Comparison of ENCODE assay signal across 10 cellular contexts in the genomic region with DNA sequence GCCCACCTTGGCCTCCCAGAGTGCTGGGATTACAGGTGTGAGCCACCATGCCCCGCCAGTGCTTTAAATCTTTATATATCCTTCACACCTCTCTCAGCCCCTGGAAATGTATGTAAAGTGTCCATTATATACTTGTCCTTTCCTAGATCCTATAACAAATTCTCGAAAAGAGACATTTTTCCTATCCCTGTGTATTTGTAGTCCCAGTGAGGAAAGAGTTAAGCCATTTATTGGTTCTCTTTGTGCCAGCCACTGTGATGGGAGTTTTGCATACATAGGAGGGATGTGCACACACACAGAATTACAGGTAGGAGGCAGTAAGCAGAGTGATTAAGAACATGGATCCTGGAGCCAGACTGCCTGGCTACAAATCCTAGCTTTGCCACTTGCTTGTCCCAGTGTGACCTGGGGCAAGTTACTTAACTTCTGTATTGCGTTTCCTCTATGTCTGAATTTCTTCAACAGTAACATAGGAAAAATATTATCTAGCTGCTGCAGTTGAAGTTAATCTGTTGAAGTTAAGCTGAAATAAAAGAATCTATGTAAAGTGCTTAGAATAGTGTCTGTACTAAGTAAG. TPM values are rescaled to one million over a fixed set of nuclear protein-coding genes. Genes with fewer than 3 reads are reported as not detected.
DNase-seq lines count a peak whose midpoint lies in the region; ATAC-seq and TF ChIP-seq lines count a peak whose summit lies in the region.
"Had no signal": no experiment of that assay in that cellular context is flagged by ENCODE, and none has a peak within 500 bp of the region (broad histone marks: within the 10 kb centered on the region; RNA-seq: fewer than 3 reads in every experiment).

No MANE protein-coding gene starts in this region.

- H3K27ac ChIP-seq in MM.1S (ENCODE audit: low read length) (peak overlapping the region; percentile 68), neural cell (ENCODE audit: low read length) (no peak overlapping the region)
- H3K27ac ChIP-seq: psoas muscle had no signal

- TF ChIP-seq CTCF in GM06990 (IDR thresholded peaks at IDR 0.05; ENCODE audit: insufficient read depth, low read length, poor library complexity, severe bottlenecking) (peak; percentile 18), MM.1S (IDR thresholded peaks at IDR 0.05; ENCODE audit: low read length) (peak; percentile 17; the same call in 1 of the 2 replicates), brain (conservative IDR thresholded peaks at IDR 0.05) (no peak), neural cell (IDR thresholded peaks at IDR 0.05; ENCODE audit: poor library complexity, severe bottlenecking) (peak; percentile 33)

- TF ChIP-seq EP300 in neural cell (conservative IDR thresholded peaks at IDR 0.05; ENCODE audit: poor library complexity, severe bottlenecking), result no peak

- H3K9me3 ChIP-seq in MM.1S (replicated peaks; ENCODE audit: insufficient read depth, low read length), result no peaks in the 10 kb centered on the region
- no peaks in the 10 kb centered on the region for H3K9me3 ChIP-seq in neural cell (ENCODE audit: low read length)
- H3K9me3 ChIP-seq: psoas muscle had no signal

- H4K20me1 ChIP-seq in MM.1S (ENCODE audit: insufficient read depth, low read length) (no peaks in the 10 kb centered on the region), neural cell (ENCODE audit: insufficient read depth) (no peaks in the 10 kb centered on the region)

- intact Hi-C loops in left cardiac atrium (cut with DNase I), result no loop called here

- H3K9ac ChIP-seq in MM.1S (ENCODE audit: low read length), result peak overlapping the region; percentile 16; the same call in 1 of the 2 replicates
- H3K9ac ChIP-seq in neural cell (ENCODE audit: low read length), result no peak overlapping the region

- peaks cover 3% of the 10 kb centered on the region for H3K27me3 Mint-ChIP-seq in brain

- H3K4me3 ChIP-seq in GM06990 (replicated peaks; ENCODE audit: low read depth, low read length) (no peak overlapping the region), MM.1S (ENCODE audit: low read length) (no peak overlapping the region), neural cell (ENCODE audit: low read length) (no peak overlapping the region)
- H3K4me3 ChIP-seq: psoas muscle had no signal

- H3K4me2 ChIP-seq in MM.1S (ENCODE audit: low read depth, low read length) (peak overlapping the region; percentile 29; the same call in 1 of the 2 replicates), neural cell (ENCODE audit: low read length) (no peak overlapping the region)

- no peak for ATAC-seq in left cardiac atrium
- ATAC-seq: psoas muscle had no signal

- H3F3A ChIP-seq in MM.1S (ENCODE audit: insufficient read depth, low read length), result 0 out of 2 replicates have a peak, but pooled peaks cover 6% of the 10 kb centered on the region
- H3F3A ChIP-seq in neural cell (ENCODE audit: insufficient read depth, low read length, poor library complexity, severe bottlenecking), result no peaks in the 10 kb centered on the region

- H3K36me3 ChIP-seq in GM06990 (ENCODE audit: control insufficient read depth, insufficient read depth, low read length) (peaks cover 9% of the 10 kb centered on the region), MM.1S (replicated peaks; ENCODE audit: insufficient read depth, low read length) (no peaks in the 10 kb centered on the region), neural cell (ENCODE audit: insufficient read depth, low read length) (no peaks in the 10 kb centered on the region)

- no peaks in the 10 kb centered on the region for H3K9me2 ChIP-seq in MM.1S (replicated peaks; ENCODE audit: insufficient read depth, low read length)
- no peaks in the 10 kb centered on the region for H3K9me2 ChIP-seq in neural cell (ENCODE audit: insufficient read depth, low read length)

- H3K79me2 ChIP-seq in MM.1S (ENCODE audit: low read length) (0 out of 2 replicates have a peak, but pooled peaks cover 5% of the 10 kb centered on the region), neural cell (replicated peaks; ENCODE audit: insufficient read depth, low read length) (no peaks in the 10 kb centered on the region)

- H3K4me1 ChIP-seq in MM.1S (ENCODE audit: low read length), result peaks cover 19% of the 10 kb centered on the region
- H3K4me1 ChIP-seq: psoas muscle had no signal

- H3K27me3 ChIP-seq in GM06990 (replicated peaks; ENCODE audit: control insufficient read depth, insufficient read depth, low read length) (no peaks in the 10 kb centered on the region), MM.1S (replicated peaks; ENCODE audit: insufficient read depth, low read length) (no peaks in the 10 kb centered on the region), neural cell (ENCODE audit: insufficient read depth, low read depth, low read length) (no peaks in the 10 kb centered on the region)

- H3K36me3 Mint-ChIP-seq in brain, result no peaks in the 10 kb centered on the region

- peak overlapping the region; percentile 29 to 84 (median 51) for H3K4me3 Mint-ChIP-seq in brain

- H3K27ac Mint-ChIP-seq in brain, result peak overlapping the region in 3 of 5 experiments; percentile 25 to 73 (median 66)

- DNase-seq in GM06990 (ENCODE audit: extremely low read depth, insufficient read length) (no peak), MM.1S (no peak), hippocampal formation (lab: John Stamatoyannopoulos, UW) (no peak), NCI-H1105 (lab: John Stamatoyannopoulos, UW) (no peak), left cardiac atrium (no peak)
- DNase-seq: activated CD8-positive, alpha-beta memory T cell treated with anti-CD3 and anti-CD28 coated beads, Interleukin-2, amount 50 U/mL, for 4 hours; NCI-H510A treated with DMSO at 0.1 percent for 48 hours had no signal

- H2AFZ ChIP-seq in MM.1S (ENCODE audit: low read length) (0 out of 2 replicates have a peak overlapping the region, but pooled peaks have one; percentile 31), neural cell (ENCODE audit: low read depth, low read length) (no peak overlapping the region)

- H3K9me3 Mint-ChIP-seq in brain, result peaks cover 0 to 5% (median 0%) of the 10 kb centered on the region in 5 experiments

- no peak for TF ChIP-seq RAD21 in neural cell (conservative IDR thresholded peaks at IDR 0.05)

- H3K4me1 Mint-ChIP-seq in brain, result peaks cover 15% of the 10 kb centered on the region

TF ChIP-seq in neural cell, 6 proteins besides CTCF, POLR2A, EP300 and RAD21:
- TF ChIP-seq, protein P1, sequence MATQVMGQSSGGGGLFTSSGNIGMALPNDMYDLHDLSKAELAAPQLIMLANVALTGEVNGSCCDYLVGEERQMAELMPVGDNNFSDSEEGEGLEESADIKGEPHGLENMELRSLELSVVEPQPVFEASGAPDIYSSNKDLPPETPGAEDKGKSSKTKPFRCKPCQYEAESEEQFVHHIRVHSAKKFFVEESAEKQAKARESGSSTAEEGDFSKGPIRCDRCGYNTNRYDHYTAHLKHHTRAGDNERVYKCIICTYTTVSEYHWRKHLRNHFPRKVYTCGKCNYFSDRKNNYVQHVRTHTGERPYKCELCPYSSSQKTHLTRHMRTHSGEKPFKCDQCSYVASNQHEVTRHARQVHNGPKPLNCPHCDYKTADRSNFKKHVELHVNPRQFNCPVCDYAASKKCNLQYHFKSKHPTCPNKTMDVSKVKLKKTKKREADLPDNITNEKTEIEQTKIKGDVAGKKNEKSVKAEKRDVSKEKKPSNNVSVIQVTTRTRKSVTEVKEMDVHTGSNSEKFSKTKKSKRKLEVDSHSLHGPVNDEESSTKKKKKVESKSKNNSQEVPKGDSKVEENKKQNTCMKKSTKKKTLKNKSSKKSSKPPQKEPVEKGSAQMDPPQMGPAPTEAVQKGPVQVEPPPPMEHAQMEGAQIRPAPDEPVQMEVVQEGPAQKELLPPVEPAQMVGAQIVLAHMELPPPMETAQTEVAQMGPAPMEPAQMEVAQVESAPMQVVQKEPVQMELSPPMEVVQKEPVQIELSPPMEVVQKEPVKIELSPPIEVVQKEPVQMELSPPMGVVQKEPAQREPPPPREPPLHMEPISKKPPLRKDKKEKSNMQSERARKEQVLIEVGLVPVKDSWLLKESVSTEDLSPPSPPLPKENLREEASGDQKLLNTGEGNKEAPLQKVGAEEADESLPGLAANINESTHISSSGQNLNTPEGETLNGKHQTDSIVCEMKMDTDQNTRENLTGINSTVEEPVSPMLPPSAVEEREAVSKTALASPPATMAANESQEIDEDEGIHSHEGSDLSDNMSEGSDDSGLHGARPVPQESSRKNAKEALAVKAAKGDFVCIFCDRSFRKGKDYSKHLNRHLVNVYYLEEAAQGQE (IDR thresholded peaks at IDR 0.05; ENCODE audit: borderline replicate concordance), result no peak
- no peak for TF ChIP-seq SMC3 (conservative IDR thresholded peaks at IDR 0.05; ENCODE audit: poor library complexity)
- no peak for TF ChIP-seq EZH2 (IDR thresholded peaks at IDR 0.05; ENCODE audit: borderline replicate concordance, insufficient read depth, low read length, poor library complexity, severe bottlenecking)
- no peak for TF ChIP-seq TAF1 (IDR thresholded peaks at IDR 0.05; ENCODE audit: low read depth)
- no peak for TF ChIP-seq MXI1 (conservative IDR thresholded peaks at IDR 0.05; ENCODE audit: poor library complexity, severe bottlenecking)
- no peak for TF ChIP-seq POLR2AphosphoS5 (IDR thresholded peaks at IDR 0.05)

RNA-seq across cellular contexts. Expression of a gene that starts 2.1 kb away (rescaled TPM):
- polyA plus RNA-seq in brain (ENCODE audit: insufficient read depth, low read depth, low replicate concordance), result 43.0 TPM
- 28.8 and 33.2 TPM in 2 replicates for polyA plus RNA-seq in neural cell
- 32.2 and 33.6 TPM in 2 replicates for polyA minus RNA-seq in neural cell
- total RNA-seq in left cardiac atrium, result 10 to 100 TPM; 16.1 to 18.6 TPM

RNA-seq across cellular contexts. Expression of a gene that starts 10.5 kb away (rescaled TPM):
- polyA plus RNA-seq in brain (ENCODE audit: insufficient read depth, low read depth, low replicate concordance) (1.8 TPM), neural cell (3.6 and 7.5 TPM in 2 replicates)
- polyA minus RNA-seq in neural cell, result 1.6 and 4.9 TPM in 2 replicates
- total RNA-seq in left cardiac atrium, result 1 to 10 TPM; 5.5 to 6.4 TPM

RNA-seq across cellular contexts. Expression of a gene that starts 26.1 kb away (rescaled TPM):
- polyA plus RNA-seq in brain (ENCODE audit: insufficient read depth, low read depth, low replicate concordance) (16.2 TPM), neural cell (5.5 and 6.9 TPM in 2 replicates)
- 3.4 and 6.5 TPM in 2 replicates for polyA minus RNA-seq in neural cell
- total RNA-seq in left cardiac atrium, result 1 to 10 TPM; 7.9 to 8.4 TPM

RNA-seq across cellular contexts. Expression of a gene that starts 26.1 kb away (rescaled TPM):
- polyA plus RNA-seq in brain (ENCODE audit: insufficient read depth, low read depth, low replicate concordance), result 35.4 TPM
- polyA plus RNA-seq in neural cell, result 13.0 and 19.5 TPM in 2 replicates
- polyA minus RNA-seq in neural cell, result 26.2 and 31.9 TPM in 2 replicates
- total RNA-seq in left cardiac atrium, result 10 to 100 TPM; 17.5 to 21.7 TPM

RNA-seq across cellular contexts. Expression of a gene that starts 31.1 kb away (rescaled TPM):
- polyA plus RNA-seq in brain (ENCODE audit: insufficient read depth, low read depth, low replicate concordance) (105 TPM), neural cell (103 and 120 TPM in 2 replicates)
- 63.4 and 79.1 TPM in 2 replicates for polyA minus RNA-seq in neural cell
- total RNA-seq in left cardiac atrium, result 10 to 100 TPM; 45.3 to 49.2 TPM

Comparison
In these comparisons a context has a peak if more than half of its experiments do, and no peak if none do; other contexts are left out.
1. CTCF ChIP-seq: peak in GM06990 (single experiment), MM.1S (single experiment) and neural cell (single experiment); none in brain (0 of 2).